Comparison of ENCODE assay signal across 8 cellular contexts in genomic region chr15:34342737-34343575, GRCh38. TPM values are rescaled to one million over a fixed set of nuclear protein-coding genes. Genes with fewer than 3 reads are reported as not detected.
DNase-seq lines count a peak whose midpoint lies in the region; ATAC-seq, FAIRE-seq and TF ChIP-seq lines count a peak whose summit lies in the region.

Gene NOP10 (minus strand): TSS chr15:34343136. CDS start chr15:34343073, 63 bp downstream.
Gene NUTM1 (plus strand): TSS chr15:34343315. CDS start chr15:34343697, 382 bp downstream.

- H3K27ac ChIP-seq in astrocyte (ENCODE audit: low read depth, low read length), result peak within 1 kb of the TSS; percentile 88

- peak within 1 kb of the TSS; percentile 86 for H3K4me3 ChIP-seq in astrocyte (ENCODE audit: insufficient read depth, low read depth, low read length)
- H3K4me3 ChIP-seq in retinal pigment epithelial cell (ENCODE audit: low read length), result peak within 1 kb of the TSS; percentile 99

- H2AFZ ChIP-seq in astrocyte (ENCODE audit: low read depth, low read length), result peak within 1 kb of the TSS; percentile 87

- peak; percentile 85 for FAIRE-seq in astrocyte (lab: Jason Lieb, UNC)

- H3K9ac ChIP-seq in astrocyte (ENCODE audit: low read length), result peak within 1 kb of the TSS; percentile 87

- peaks cover 30% of the 10 kb centered on the region for H3K36me3 Mint-ChIP-seq in T-helper 2 cell treated with Interferon-gamma antibody and Interleukin-4, amounts not matched to agents 5 μg/mL and 100 μg/mL, for 36 hours (ENCODE audit: low read depth)
- H3K36me3 Mint-ChIP-seq in astrocyte (ENCODE audit: low read depth, unreplicated experiment), result peaks cover 12% of the 10 kb centered on the region

- no peaks in the 10 kb centered on the region for H3K9me3 Mint-ChIP-seq in T-helper 2 cell treated with Interferon-gamma antibody and Interleukin-4, amounts not matched to agents 5 μg/mL and 100 μg/mL, for 36 hours
- H3K9me3 Mint-ChIP-seq in astrocyte (ENCODE audit: unreplicated experiment), result no peaks in the 10 kb centered on the region

- peaks cover 7% of the 10 kb centered on the region for H3K4me1 ChIP-seq in astrocyte (ENCODE audit: insufficient read depth, low read length)

- peaks cover 21% of the 10 kb centered on the region for H3K36me3 ChIP-seq in astrocyte (ENCODE audit: insufficient read depth, low read length)

- DNase-seq in NCI-H187 treated with DMSO at 0.1 percent for 48 hours (lab: John Stamatoyannopoulos, UW), result peak; percentile 25
- DNase-seq in T-helper 2 cell treated with Interferon-gamma antibody and Interleukin-4, amounts not matched to agents 5 μg/mL and 100 μg/mL, for 36 hours (ENCODE audit: low spot score), result peak; percentile 93
- peak; percentile 92 for DNase-seq in astrocyte (ENCODE audit: low read depth)
- DNase-seq in hippocampal formation (lab: John Stamatoyannopoulos, UW), result peak; percentile 88 to 92
- DNase-seq in retinal pigment epithelial cell (ENCODE audit: low read depth), result peak; percentile 87
- DNase-seq in 8988T, result no peak

- no peak within 1 kb of the TSS for H3K4me3 Mint-ChIP-seq in T-helper 2 cell treated with Interferon-gamma antibody and Interleukin-4, amounts not matched to agents 5 μg/mL and 100 μg/mL, for 36 hours
- H3K4me3 Mint-ChIP-seq in astrocyte (ENCODE audit: unreplicated experiment), result no peak within 1 kb of the TSS

- peaks cover 31% of the 10 kb centered on the region for H3K79me2 ChIP-seq in astrocyte (ENCODE audit: insufficient read depth, low read length)

- no peaks in the 10 kb centered on the region for H3K27me3 Mint-ChIP-seq in T-helper 2 cell treated with Interferon-gamma antibody and Interleukin-4, amounts not matched to agents 5 μg/mL and 100 μg/mL, for 36 hours (ENCODE audit: low read depth)
- H3K27me3 Mint-ChIP-seq in astrocyte (ENCODE audit: low read depth, unreplicated experiment), result peaks cover 2% of the 10 kb centered on the region

- ATAC-seq in GM18499 (IDR thresholded peaks at IDR 0.05; ENCODE audit: insufficient read depth, unreplicated experiment), result peak; percentile 71
- ATAC-seq in HG02943 (IDR thresholded peaks at IDR 0.05; ENCODE audit: low read depth, unreplicated experiment), result peak; percentile 92

- peak within 1 kb of the TSS; percentile 76 for H3K4me2 ChIP-seq in astrocyte (ENCODE audit: low read length)

- peaks cover 24% of the 10 kb centered on the region for H3K4me1 Mint-ChIP-seq in T-helper 2 cell treated with Interferon-gamma antibody and Interleukin-4, amounts not matched to agents 5 μg/mL and 100 μg/mL, for 36 hours (ENCODE audit: low read depth)
- peaks cover 4% of the 10 kb centered on the region for H3K4me1 Mint-ChIP-seq in astrocyte (ENCODE audit: low read depth, unreplicated experiment)

- H3K27ac Mint-ChIP-seq in T-helper 2 cell treated with Interferon-gamma antibody and Interleukin-4, amounts not matched to agents 5 μg/mL and 100 μg/mL, for 36 hours, result no peak within 1 kb of the TSS
- peak within 1 kb of the TSS; percentile 87 for H3K27ac Mint-ChIP-seq in astrocyte (ENCODE audit: unreplicated experiment)

- TF ChIP-seq CTCF in astrocyte (IDR thresholded peaks at IDR 0.05; ENCODE audit: insufficient read depth, low read depth, low read length) (peak; percentile 97), retinal pigment epithelial cell (conservative IDR thresholded peaks at IDR 0.05; ENCODE audit: low read depth, low read length) (peak; percentile 92)

- no peaks in the 10 kb centered on the region for H3K27me3 ChIP-seq in astrocyte (ENCODE audit: insufficient read depth, low read length)

- H3K9me3 ChIP-seq in astrocyte (ENCODE audit: insufficient read depth, low read depth, low read length), result no peaks in the 10 kb centered on the region

- H4K20me1 ChIP-seq in astrocyte (ENCODE audit: insufficient read depth, low read length), result no peaks in the 10 kb centered on the region

RNA-seq across cellular contexts. Expression of gene NOP10, which starts in this region (rescaled TPM):
- 209 and 224 TPM in 2 replicates for total RNA-seq in astrocyte

RNA-seq across cellular contexts. Expression of gene NUTM1, which starts in this region (rescaled TPM):
- total RNA-seq in astrocyte, result not detected in 2 replicates
